In the genomic region with DNA sequence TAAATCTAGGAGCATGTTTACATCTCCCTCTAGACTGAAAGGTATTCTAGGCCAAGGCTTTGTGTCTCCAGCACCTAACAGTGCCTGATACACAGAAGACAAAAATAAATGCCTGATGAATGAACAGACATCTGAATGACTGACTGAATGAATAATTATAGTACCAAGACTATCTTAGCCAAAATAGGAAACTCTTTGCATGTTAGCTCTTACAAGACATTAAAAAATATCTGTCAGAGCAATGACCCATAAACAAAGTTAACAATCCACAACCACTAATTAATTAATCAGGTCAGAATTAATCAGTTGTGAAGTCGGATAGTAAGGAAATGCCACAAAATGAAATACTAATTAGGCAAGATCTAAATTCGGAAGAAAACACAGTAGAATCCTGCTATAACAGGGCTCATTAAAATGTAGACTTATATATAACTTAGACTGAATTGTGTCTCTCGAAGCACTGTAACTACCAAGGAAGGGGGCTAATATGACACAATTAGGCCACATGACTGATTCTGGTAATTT, we compare ENCODE assay signal across 34 cellular contexts. TPM values are rescaled to one million over a fixed set of nuclear protein-coding genes. Genes with fewer than 3 reads are reported as not detected.
"Had no signal": no experiment of that assay in that cellular context is flagged by ENCODE, and none has a peak within 500 bp of the region (broad histone marks: within the 10 kb centered on the region; RNA-seq: fewer than 3 reads in every experiment).

No MANE protein-coding gene starts in this region.

- H2AFZ ChIP-seq: neural progenitor cell, parathyroid adenoma had no signal

- H3K27me3 Mint-ChIP-seq: naive B cell; stimulated activated naive B cell treated with anti-CD40 and anti-IgM and Interleukin-4, amounts not matched to agents 10 μg/mL and 1 μg/mL and 100 μg/mL, for 72 hours had no signal

- H3K27me3 ChIP-seq: neural progenitor cell, neutrophil, right atrium auricular region, right lobe of liver, tibial nerve, uterus had no signal

- H3K9me3 Mint-ChIP-seq: mesothelial cell of epicardium; natural killer cell; nephron progenitor cell; neural progenitor cell; stimulated activated naive CD8-positive, alpha-beta T cell treated with anti-CD3 and anti-CD28 coated beads, Interleukin-15, Interleukin-2, amounts not matched to agents 100 ng/mL and 50 ng/mL, for 24 hours had no signal

- H3K4me1 ChIP-seq: left ventricle myocardium inferior, neural progenitor cell, parathyroid adenoma, psoas muscle, right atrium auricular region, right lobe of liver, tibial nerve, uterus had no signal

- H3K27ac Mint-ChIP-seq: immature natural killer cell; mesothelial cell of epicardium; natural killer cell; nephron progenitor cell; neural progenitor cell; stimulated activated naive B cell treated with anti-CD40 and anti-IgM and Interleukin-4, amounts not matched to agents 10 μg/mL and 1 μg/mL and 100 μg/mL, for 72 hours; stimulated activated naive CD8-positive, alpha-beta T cell treated with anti-CD3 and anti-CD28 coated beads, Interleukin-15, Interleukin-2, amounts not matched to agents 100 ng/mL and 50 ng/mL, for 24 hours; type B pancreatic cell had no signal

- H3K9me3 ChIP-seq: left ventricle myocardium inferior, neutrophil, psoas muscle, right atrium auricular region, right lobe of liver, tibial nerve, uterus had no signal

- H3K4me3 Mint-ChIP-seq: immature natural killer cell; mesothelial cell of epicardium; natural killer cell; nephron progenitor cell; neural progenitor cell; stimulated activated naive B cell treated with anti-CD40 and anti-IgM and Interleukin-4, amounts not matched to agents 10 μg/mL and 1 μg/mL and 100 μg/mL, for 72 hours; stimulated activated naive CD8-positive, alpha-beta T cell treated with anti-CD3 and anti-CD28 coated beads, Interleukin-15, Interleukin-2, amounts not matched to agents 100 ng/mL and 50 ng/mL, for 24 hours; type B pancreatic cell had no signal

- H3K4me1 Mint-ChIP-seq: immature natural killer cell, mesothelial cell of epicardium, natural killer cell, nephron progenitor cell, neural progenitor cell had no signal

- H3K36me3 Mint-ChIP-seq: immature natural killer cell, mesothelial cell of epicardium, naive B cell, natural killer cell, neural progenitor cell, type B pancreatic cell had no signal

- H3K27ac ChIP-seq: left ventricle myocardium inferior, neural progenitor cell, neutrophil, parathyroid adenoma, psoas muscle, right atrium auricular region, right lobe of liver, uterus had no signal

- H3K4me3 ChIP-seq: left ventricle myocardium inferior, lung, neural progenitor cell, psoas muscle, right atrium auricular region, right lobe of liver, smooth muscle cell, tibial nerve, uterus had no signal

- H3K4me2 ChIP-seq: neural progenitor cell, smooth muscle cell had no signal

- H3K79me2 ChIP-seq: parathyroid adenoma had no signal

- FAIRE-seq: islet of Langerhans, kidney had no signal

- DNase-seq: hypothalamus; immature natural killer cell; kidney; left colon; left ventricle myocardium inferior; naive B cell; natural killer cell; nephron progenitor cell; occipital lobe; psoas muscle; right lobe of liver; stimulated activated CD4-positive, alpha-beta T cell treated with anti-CD3 and anti-CD28 coated beads, Interleukin-1b, Interleukin-23, amount 100 ng/mL, for 48 hours; stimulated activated CD4-positive, alpha-beta T cell treated with anti-CD3 and anti-CD28 coated beads, Interleukin-2, amount 100 ng/mL, for 48 hours; stimulated activated CD4-positive, alpha-beta T cell treated with anti-CD3 and anti-CD28 coated beads, Interleukin-4, amount 100 ng/mL, for 4 hours; stimulated activated CD8-positive, alpha-beta memory T cell treated with anti-CD3 and anti-CD28 coated beads, Interleukin-4, amount 100 ng/mL, for 48 hours; stimulated activated naive B cell treated with anti-CD40 and anti-IgM and Interleukin-4, amounts not matched to agents 10 μg/mL and 1 μg/mL and 100 μg/mL, for 72 hours; uterus had no signal

- H3K9ac ChIP-seq: neural progenitor cell, parathyroid adenoma had no signal

- ATAC-seq: left colon; natural killer cell; psoas muscle; right lobe of liver; stimulated activated naive B cell treated with anti-CD40 and anti-IgM and Interleukin-4, amounts not matched to agents 10 μg/mL and 1 μg/mL and 100 μg/mL, for 72 hours had no signal

- H3K36me3 ChIP-seq: left ventricle myocardium inferior, neural progenitor cell, neutrophil, right atrium auricular region, right lobe of liver, tibial nerve, uterus had no signal

RNA-seq across cellular contexts. Expression of a gene that starts 45.5 kb away (rescaled TPM):
- total RNA-seq: kidney, left ventricle myocardium inferior, lower leg skin, lung, mesothelial cell of epicardium, mononuclear cell, natural killer cell, occipital lobe, osteocyte, posterior vena cava, right atrium auricular region, right lobe of liver, skeletal muscle tissue, smooth muscle cell, temporal lobe, uterus had no signal
- polyA plus RNA-seq: immature natural killer cell, smooth muscle cell had no signal
